ENCODE assay signal across 1 cellular context in the genomic region with DNA sequence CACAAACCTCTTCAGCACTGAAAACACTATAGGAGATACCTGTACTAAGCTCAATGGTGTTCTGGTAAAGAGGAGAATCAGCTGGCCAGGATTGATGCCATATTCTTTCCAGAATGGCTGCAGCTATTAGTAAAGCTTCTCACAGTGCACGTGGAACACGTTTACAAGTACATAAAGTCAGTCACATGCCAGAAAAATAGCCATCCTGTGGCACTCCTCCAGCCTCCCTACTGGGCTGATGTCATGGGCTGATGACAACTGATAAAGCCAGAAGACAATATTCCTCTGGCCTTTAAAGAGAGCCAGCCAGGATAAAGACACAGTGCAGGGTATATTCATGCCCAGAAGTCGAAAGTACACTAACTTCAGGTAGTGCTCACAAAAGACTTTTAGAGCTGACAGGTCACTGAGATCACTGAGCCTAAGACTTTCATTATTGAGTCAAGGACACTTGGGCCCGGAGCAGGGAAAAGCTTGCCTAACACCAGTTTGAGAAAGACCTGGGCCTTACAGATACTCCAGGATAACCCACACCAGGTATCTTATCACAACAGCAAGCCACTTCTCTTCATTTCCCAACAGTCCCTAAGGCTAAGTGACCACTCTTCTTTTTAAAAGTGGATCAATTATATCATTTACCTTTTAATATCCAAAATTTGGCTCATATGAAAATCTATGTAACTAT.
TF ChIP-seq lines count a peak whose summit lies in the region.

No MANE protein-coding gene starts in this region.

TF ChIP-seq in K562, 482 proteins besides CTCF, POLR2A, EP300 and RAD21 (continued from another document):
- TF ChIP-seq, protein P1, sequence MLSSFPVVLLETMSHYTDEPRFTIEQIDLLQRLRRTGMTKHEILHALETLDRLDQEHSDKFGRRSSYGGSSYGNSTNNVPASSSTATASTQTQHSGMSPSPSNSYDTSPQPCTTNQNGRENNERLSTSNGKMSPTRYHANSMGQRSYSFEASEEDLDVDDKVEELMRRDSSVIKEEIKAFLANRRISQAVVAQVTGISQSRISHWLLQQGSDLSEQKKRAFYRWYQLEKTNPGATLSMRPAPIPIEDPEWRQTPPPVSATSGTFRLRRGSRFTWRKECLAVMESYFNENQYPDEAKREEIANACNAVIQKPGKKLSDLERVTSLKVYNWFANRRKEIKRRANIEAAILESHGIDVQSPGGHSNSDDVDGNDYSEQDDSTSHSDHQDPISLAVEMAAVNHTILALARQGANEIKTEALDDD (IDR thresholded peaks at IDR 0.05) = no peak
- TF ChIP-seq, protein P2, sequence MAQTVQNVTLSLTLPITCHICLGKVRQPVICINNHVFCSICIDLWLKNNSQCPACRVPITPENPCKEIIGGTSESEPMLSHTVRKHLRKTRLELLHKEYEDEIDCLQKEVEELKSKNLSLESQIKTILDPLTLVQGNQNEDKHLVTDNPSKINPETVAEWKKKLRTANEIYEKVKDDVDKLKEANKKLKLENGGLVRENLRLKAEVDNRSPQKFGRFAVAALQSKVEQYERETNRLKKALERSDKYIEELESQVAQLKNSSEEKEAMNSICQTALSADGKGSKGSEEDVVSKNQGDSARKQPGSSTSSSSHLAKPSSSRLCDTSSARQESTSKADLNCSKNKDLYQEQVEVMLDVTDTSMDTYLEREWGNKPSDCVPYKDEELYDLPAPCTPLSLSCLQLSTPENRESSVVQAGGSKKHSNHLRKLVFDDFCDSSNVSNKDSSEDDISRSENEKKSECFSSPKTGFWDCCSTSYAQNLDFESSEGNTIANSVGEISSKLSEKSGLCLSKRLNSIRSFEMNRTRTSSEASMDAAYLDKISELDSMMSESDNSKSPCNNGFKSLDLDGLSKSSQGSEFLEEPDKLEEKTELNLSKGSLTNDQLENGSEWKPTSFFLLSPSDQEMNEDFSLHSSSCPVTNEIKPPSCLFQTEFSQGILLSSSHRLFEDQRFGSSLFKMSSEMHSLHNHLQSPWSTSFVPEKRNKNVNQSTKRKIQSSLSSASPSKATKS (CRISPR knock-in tag; IDR thresholded peaks at IDR 0.05) = no peak
- TF ChIP-seq, protein P3, sequence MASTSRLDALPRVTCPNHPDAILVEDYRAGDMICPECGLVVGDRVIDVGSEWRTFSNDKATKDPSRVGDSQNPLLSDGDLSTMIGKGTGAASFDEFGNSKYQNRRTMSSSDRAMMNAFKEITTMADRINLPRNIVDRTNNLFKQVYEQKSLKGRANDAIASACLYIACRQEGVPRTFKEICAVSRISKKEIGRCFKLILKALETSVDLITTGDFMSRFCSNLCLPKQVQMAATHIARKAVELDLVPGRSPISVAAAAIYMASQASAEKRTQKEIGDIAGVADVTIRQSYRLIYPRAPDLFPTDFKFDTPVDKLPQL (IDR thresholded peaks at IDR 0.05; ENCODE audit: extremely low read depth, insufficient read length) = no peak
- TF ChIP-seq GABPB2 (CRISPR knock-in tag; conservative IDR thresholded peaks at IDR 0.05) (no peak), TARDBP (IDR thresholded peaks at IDR 0.05) (no peak), PHB (CRISPR knock-in tag; IDR thresholded peaks at IDR 0.05) (no peak), ESRRA (IDR thresholded peaks at IDR 0.05; ENCODE audit: borderline replicate concordance, low read depth) (0 out of 2 replicates have a peak, but pooled peaks have one; percentile 40), SOX6 (IDR thresholded peaks at IDR 0.05) (peak; percentile 55; the same call in 1 of the 2 replicates), TOE1 (IDR thresholded peaks at IDR 0.05; ENCODE audit: borderline replicate concordance) (no peak), TOE1 (CRISPR knock-in tag; IDR thresholded peaks at IDR 0.05; ENCODE audit: borderline replicate concordance, low read depth) (no peak), ZNF431 (CRISPR knock-in tag; IDR thresholded peaks at IDR 0.05) (no peak), ZNF408 (CRISPR knock-in tag; IDR thresholded peaks at IDR 0.05; ENCODE audit: low read depth) (no peak), TFAM (CRISPR knock-in tag; conservative IDR thresholded peaks at IDR 0.05) (no peak), TEAD1 (CRISPR knock-in tag; IDR thresholded peaks at IDR 0.05) (peak in 1 of 2 experiments; percentile 61; a peak in 1 of 4 replicates), LEF1 (IDR thresholded peaks at IDR 0.05) (0 out of 2 replicates have a peak, but pooled peaks have one; percentile 39)
- TF ChIP-seq, protein P4, sequence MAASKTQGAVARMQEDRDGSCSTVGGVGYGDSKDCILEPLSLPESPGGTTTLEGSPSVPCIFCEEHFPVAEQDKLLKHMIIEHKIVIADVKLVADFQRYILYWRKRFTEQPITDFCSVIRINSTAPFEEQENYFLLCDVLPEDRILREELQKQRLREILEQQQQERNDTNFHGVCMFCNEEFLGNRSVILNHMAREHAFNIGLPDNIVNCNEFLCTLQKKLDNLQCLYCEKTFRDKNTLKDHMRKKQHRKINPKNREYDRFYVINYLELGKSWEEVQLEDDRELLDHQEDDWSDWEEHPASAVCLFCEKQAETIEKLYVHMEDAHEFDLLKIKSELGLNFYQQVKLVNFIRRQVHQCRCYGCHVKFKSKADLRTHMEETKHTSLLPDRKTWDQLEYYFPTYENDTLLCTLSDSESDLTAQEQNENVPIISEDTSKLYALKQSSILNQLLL (CRISPR knock-in tag; IDR thresholded peaks at IDR 0.05; ENCODE audit: borderline replicate concordance) = no peak
